In genomic region chr3:72322264-72322976, GRCh38 we compare ENCODE assay signal across 1 cellular context.
A peak's percentile ranks its signal among the peaks of the same experiment; 100 is the strongest.
TF ChIP-seq lines count a peak whose summit lies in the region.

No MANE protein-coding gene starts in this region.

TF ChIP-seq in K562, 482 proteins besides CTCF, POLR2A, EP300 and RAD21 (continued from another document and continues in another):
- TF ChIP-seq RREB1 (CRISPR knock-in tag; IDR thresholded peaks at IDR 0.05), result no peak; the same call in 1 of the 2 replicates
- TF ChIP-seq HDAC8 (tag; IDR thresholded peaks at IDR 0.05), result peak; percentile 88
- no peak for TF ChIP-seq PML (IDR thresholded peaks at IDR 0.05; ENCODE audit: low read length)
- TF ChIP-seq ZNF707 (CRISPR knock-in tag; conservative IDR thresholded peaks at IDR 0.05), result no peak
- no peak for TF ChIP-seq RBM25 (IDR thresholded peaks at IDR 0.05; ENCODE audit: low read depth, low read length, severe bottlenecking)
- no peak for TF ChIP-seq ZNF354B (CRISPR knock-in tag; IDR thresholded peaks at IDR 0.05)
- peak; percentile 81 for TF ChIP-seq NFE2 (IDR thresholded peaks at IDR 0.05; ENCODE audit: low read depth)
- no peak for TF ChIP-seq ZNF347 (CRISPR knock-in tag; IDR thresholded peaks at IDR 0.05; ENCODE audit: low read depth)
- 0 out of 2 replicates have a peak, but pooled peaks have one; percentile 37 for TF ChIP-seq ZEB2 (IDR thresholded peaks at IDR 0.05)
- no peak for TF ChIP-seq MCM7 (IDR thresholded peaks at IDR 0.05)
- TF ChIP-seq ETV5 (CRISPR knock-in tag; IDR thresholded peaks at IDR 0.05; ENCODE audit: low read depth), result no peak
- TF ChIP-seq BMI1 (IDR thresholded peaks at IDR 0.05; ENCODE audit: low read length), result no peak
- TF ChIP-seq PHF20 (IDR thresholded peaks at IDR 0.05; ENCODE audit: partially characterized antibody), result no peak
- no peak for TF ChIP-seq ZNF174 (CRISPR knock-in tag; IDR thresholded peaks at IDR 0.05)
- peak; percentile 89 for TF ChIP-seq ZNF584 (CRISPR knock-in tag; IDR thresholded peaks at IDR 0.05; ENCODE audit: low read depth)
- TF ChIP-seq C11orf30 (IDR thresholded peaks at IDR 0.05; ENCODE audit: low read depth), result peak; percentile 54
- TF ChIP-seq FOXK1 (CRISPR knock-in tag; IDR thresholded peaks at IDR 0.05; ENCODE audit: borderline replicate concordance), result no peak
- TF ChIP-seq ZNF518B (CRISPR knock-in tag; IDR thresholded peaks at IDR 0.05), result no peak
- no peak for TF ChIP-seq ZNF444 (CRISPR knock-in tag; IDR thresholded peaks at IDR 0.05)
- TF ChIP-seq ATF7 (IDR thresholded peaks at IDR 0.05), result peak; percentile 91; the same call in 1 of the 2 replicates
- no peak for TF ChIP-seq CCNT2 (IDR thresholded peaks at IDR 0.05; ENCODE audit: borderline replicate concordance, extremely low read depth, insufficient read length, low read depth, low read length)
- peak; percentile 99 for TF ChIP-seq ZNF592 (IDR thresholded peaks at IDR 0.05)
- no peak for TF ChIP-seq ZNF551 (CRISPR knock-in tag; IDR thresholded peaks at IDR 0.05)
- TF ChIP-seq L3MBTL2 (IDR thresholded peaks at IDR 0.05), result peak; percentile 97
- no peak for TF ChIP-seq MYBL2 (IDR thresholded peaks at IDR 0.05; ENCODE audit: low read depth)
- no peak for TF ChIP-seq MYBL2 (CRISPR knock-in tag; IDR thresholded peaks at IDR 0.05; ENCODE audit: borderline replicate concordance)
- peak; percentile 71 for TF ChIP-seq USF2 (CRISPR knock-in tag; IDR thresholded peaks at IDR 0.05)
- TF ChIP-seq CBX3 (IDR thresholded peaks at IDR 0.05; ENCODE audit: borderline replicate concordance in 1 of 2, low read length in 2 of 2), result peak in 1 of 2 experiments; percentile 71; a peak in 1 of 3 replicates
- no peak for TF ChIP-seq ELK3 (CRISPR knock-in tag; IDR thresholded peaks at IDR 0.05)
- no peak for TF ChIP-seq ETS1 (conservative IDR thresholded peaks at IDR 0.05; ENCODE audit: control insufficient read depth, low read depth, low read length)
- TF ChIP-seq MCM2 (IDR thresholded peaks at IDR 0.05; ENCODE audit: low read depth), result no peak
- TF ChIP-seq EZH2 (IDR thresholded peaks at IDR 0.05; ENCODE audit: borderline replicate concordance, low read depth, low read length), result no peak
- peak; percentile 50; the same call in 1 of the 2 replicates for TF ChIP-seq CREB3L1 (IDR thresholded peaks at IDR 0.05; ENCODE audit: borderline replicate concordance, low read depth)
- TF ChIP-seq MLLT1 (IDR thresholded peaks at IDR 0.05), result no peak
- TF ChIP-seq HNRNPK (IDR thresholded peaks at IDR 0.05; ENCODE audit: low read depth, low read length, poor library complexity, severe bottlenecking), result no peak
- no peak for TF ChIP-seq TRIM25 (IDR thresholded peaks at IDR 0.05; ENCODE audit: borderline replicate concordance)
- TF ChIP-seq MYNN (IDR thresholded peaks at IDR 0.05), result no peak
- TF ChIP-seq MYNN (CRISPR knock-in tag; IDR thresholded peaks at IDR 0.05), result no peak
- no peak for TF ChIP-seq NFYB (IDR thresholded peaks at IDR 0.05; ENCODE audit: extremely low read depth, insufficient read length)
- TF ChIP-seq RCOR1 (IDR thresholded peaks at IDR 0.05; ENCODE audit: borderline replicate concordance in 1 of 2, low read depth in 2 of 2, low read length in 2 of 2), result peak in 1 of 2 experiments; percentile 21; a peak in 1 of 4 replicates
